Comparison of ENCODE assay signal across 8 cellular contexts in genomic region chr2:85584354-85584856, GRCh38. TPM values are rescaled to one million over a fixed set of nuclear protein-coding genes. Genes with fewer than 3 reads are reported as not detected.
DNase-seq lines count a peak whose midpoint lies in the region; ATAC-seq and TF ChIP-seq lines count a peak whose summit lies in the region.

Gene VAMP5, plus strand, starts transcription at chr2:85584431. Its CDS starts 60 bp downstream, at chr2:85584491.

- no peaks in the 10 kb centered on the region for H3K27me3 ChIP-seq in parathyroid adenoma (ENCODE audit: control insufficient read depth, insufficient read depth, low read length)

- ATAC-seq in GM18907 (IDR thresholded peaks at IDR 0.05; ENCODE audit: unreplicated experiment) (peak; percentile 68), HG03135 (IDR thresholded peaks at IDR 0.05; ENCODE audit: unreplicated experiment) (peak; percentile 27)

- H3K4me1 Mint-ChIP-seq in activated T-helper 1 cell treated with anti-CD3 and anti-CD28 coated beads, Interleukin-12 subunit alpha, Interleukin-12 subunit beta, Interleukin-2, Interleukin-4 antibody, amounts not matched to agents 30 ng/mL and 10 ng/mL and 1 ng/mL, durations not matched to agents 14 hours and 24 hours and 36 hours (ENCODE audit: low read depth) = peaks cover 50% of the 10 kb centered on the region

- H3K4me3 Mint-ChIP-seq in activated T-helper 1 cell treated with anti-CD3 and anti-CD28 coated beads, Interleukin-12 subunit alpha, Interleukin-12 subunit beta, Interleukin-2, Interleukin-4 antibody, amounts not matched to agents 30 ng/mL and 10 ng/mL and 1 ng/mL, durations not matched to agents 14 hours and 24 hours and 36 hours = peak within 1 kb of the TSS; percentile 88

- H3K9me3 ChIP-seq in parathyroid adenoma (ENCODE audit: control insufficient read depth, low read length) = no peaks in the 10 kb centered on the region

- no peak for DNase-seq in activated T-helper 1 cell treated with anti-CD3 and anti-CD28 coated beads, Interleukin-12 subunit alpha, Interleukin-12 subunit beta, Interleukin-2, Interleukin-4 antibody, amounts not matched to agents 30 ng/mL and 10 ng/mL and 1 ng/mL, durations not matched to agents 14 hours and 24 hours and 36 hours (ENCODE audit: low spot score)
- DNase-seq in germinal center (ENCODE audit: low spot score) (peak; percentile 73), NCI-H446 treated with DMSO at 0.1 percent for 48 hours (lab: John Stamatoyannopoulos, UW) (no peak), SKM-1 treated with dmso at 0.1 percent for 144 hours (lab: John Stamatoyannopoulos, UW; ENCODE audit: unreplicated experiment) (no peak), UCSD-AML1 (lab: John Stamatoyannopoulos, UW; ENCODE audit: unreplicated experiment) (no peak)

- H3K9ac ChIP-seq in parathyroid adenoma = no peak within 1 kb of the TSS

- H3K4me2 ChIP-seq in parathyroid adenoma (ENCODE audit: low read length) = peak within 1 kb of the TSS; percentile 32

- peak within 1 kb of the TSS; percentile 12 for H3K4me3 ChIP-seq in parathyroid adenoma (ENCODE audit: low read depth, low read length)

- H3K4me1 ChIP-seq in parathyroid adenoma = peaks cover 7% of the 10 kb centered on the region

- H3K79me2 ChIP-seq in parathyroid adenoma = peaks cover 11% of the 10 kb centered on the region

- H3K27me3 Mint-ChIP-seq in activated T-helper 1 cell treated with anti-CD3 and anti-CD28 coated beads, Interleukin-12 subunit alpha, Interleukin-12 subunit beta, Interleukin-2, Interleukin-4 antibody, amounts not matched to agents 30 ng/mL and 10 ng/mL and 1 ng/mL, durations not matched to agents 14 hours and 24 hours and 36 hours (ENCODE audit: insufficient read depth) = no peaks in the 10 kb centered on the region

- H3K9me3 Mint-ChIP-seq in activated T-helper 1 cell treated with anti-CD3 and anti-CD28 coated beads, Interleukin-12 subunit alpha, Interleukin-12 subunit beta, Interleukin-2, Interleukin-4 antibody, amounts not matched to agents 30 ng/mL and 10 ng/mL and 1 ng/mL, durations not matched to agents 14 hours and 24 hours and 36 hours = no peaks in the 10 kb centered on the region

- intact Hi-C loops in activated T-helper 1 cell treated with anti-CD3 and anti-CD28 coated beads, Interleukin-12 subunit alpha, Interleukin-12 subunit beta, Interleukin-2, Interleukin-4 antibody, amounts not matched to agents 30 ng/mL and 10 ng/mL and 1 ng/mL, durations not matched to agents 14 hours and 24 hours and 36 hours (cut with micrococcal nuclease) = loop anchor here (1.0 to 2.0 kb wide), 3 partner anchors 18 to 166 kb away; partner anchors contain the start of genes MAT2A, SH2D6 and TMEM150A

- H3K27ac Mint-ChIP-seq in activated T-helper 1 cell treated with anti-CD3 and anti-CD28 coated beads, Interleukin-12 subunit alpha, Interleukin-12 subunit beta, Interleukin-2, Interleukin-4 antibody, amounts not matched to agents 30 ng/mL and 10 ng/mL and 1 ng/mL, durations not matched to agents 14 hours and 24 hours and 36 hours = peak within 1 kb of the TSS; percentile 94

- peaks cover 18% of the 10 kb centered on the region for H3K36me3 Mint-ChIP-seq in activated T-helper 1 cell treated with anti-CD3 and anti-CD28 coated beads, Interleukin-12 subunit alpha, Interleukin-12 subunit beta, Interleukin-2, Interleukin-4 antibody, amounts not matched to agents 30 ng/mL and 10 ng/mL and 1 ng/mL, durations not matched to agents 14 hours and 24 hours and 36 hours (ENCODE audit: low read depth)

- no peaks in the 10 kb centered on the region for H3K36me3 ChIP-seq in parathyroid adenoma (ENCODE audit: control insufficient read depth, insufficient read depth, low read length)

- H2AFZ ChIP-seq in parathyroid adenoma = peak within 1 kb of the TSS; percentile 39

- peak within 1 kb of the TSS; percentile 65 for H3K27ac ChIP-seq in parathyroid adenoma

- no peak for TF ChIP-seq CTCF in parathyroid adenoma (IDR thresholded peaks at IDR 0.05)

RNA-seq across cellular contexts. Expression of gene VAMP5, which starts in this region (rescaled TPM):
- 31.7 and 40.0 TPM in 2 replicates for total RNA-seq in activated T-helper 1 cell treated with anti-CD3 and anti-CD28 coated beads, Interleukin-12 subunit alpha, Interleukin-12 subunit beta, Interleukin-2, Interleukin-4 antibody, amounts not matched to agents 30 ng/mL and 10 ng/mL and 1 ng/mL, durations not matched to agents 14 hours and 24 hours and 36 hours
